In genomic region chr2:235116885-235117492, GRCh38 we compare ENCODE assay signal across 8 cellular contexts.
DNase-seq lines count a peak whose midpoint lies in the region; ATAC-seq, FAIRE-seq and TF ChIP-seq lines count a peak whose summit lies in the region.

No MANE protein-coding gene starts in this region.

- H4K8ac ChIP-seq in IMR-90 (ENCODE audit: low read depth in 2 of 2, low read length in 2 of 2), result no peak overlapping the region

- H3K4me3 ChIP-seq in IMR-90 (ENCODE audit: insufficient read depth, low read depth, low read length) (no peak overlapping the region), fibroblast of mammary gland (ENCODE audit: control insufficient read depth, low read depth, low read length) (no peak overlapping the region), sigmoid colon (no peak overlapping the region)

- H3K27ac ChIP-seq in CD4-positive, alpha-beta T cell (ENCODE audit: low read depth, low read length), result no peak overlapping the region
- no peak overlapping the region for H3K27ac ChIP-seq in IMR-90 (ENCODE audit: insufficient read depth, low read length)
- H3K27ac ChIP-seq in sigmoid colon, result no peak overlapping the region

- no peak overlapping the region for H2AK5ac ChIP-seq in IMR-90 (ENCODE audit: low read depth, low read length)

- H4K20me1 ChIP-seq in IMR-90 (ENCODE audit: insufficient read depth, low read length), result no peaks in the 10 kb centered on the region

- H3K18ac ChIP-seq in IMR-90 (ENCODE audit: low read depth, low read length), result no peak overlapping the region

- no peak for DNase-seq in CD4-positive, alpha-beta T cell
- DNase-seq in IMR-90 (peak; percentile 48), RCC 7860 (ENCODE audit: low spot score) (peak; percentile 49), fibroblast of mammary gland (ENCODE audit: low read depth) (peak; percentile 53), sigmoid colon (no peak), GM12891 (ENCODE audit: insufficient read length, low spot score) (no peak)
- DNase-seq in activated CD4-positive, alpha-beta T cell treated with anti-CD3 and anti-CD28 coated beads, Interleukin-2, amount 50 U/mL, for 48 hours, result no peak

- TF ChIP-seq POLR2A in IMR-90 (IDR thresholded peaks at IDR 0.05; ENCODE audit: low read depth, low read length) (no peak), sigmoid colon (IDR thresholded peaks at IDR 0.05) (no peak), GM12891 (IDR thresholded peaks at IDR 0.05; ENCODE audit: low read depth, low read length) (no peak)

- H4K5ac ChIP-seq in IMR-90 (ENCODE audit: low read depth, low read length), result no peak overlapping the region

- intact Hi-C loops in CD4-positive, alpha-beta T cell (cut with DNase I, micrococcal nuclease), result loop anchor here (1.0 to 5.0 kb wide), 4 partner anchors 566 to 1140 kb away; no protein-coding TSS in a partner anchor
- intact Hi-C loops in IMR-90 (cut with micrococcal nuclease) (loop anchor here (1.0 to 5.0 kb wide), 6 partner anchors 440 to 1405 kb away; partner anchors contain the start of gene UGT1A5), sigmoid colon (cut with DNase I) (loop anchor here (1.0 to 10.0 kb wide), 3 partner anchors 567 to 1142 kb away; no protein-coding TSS in a partner anchor)

- peak; percentile 58 for TF ChIP-seq CTCF in CD4-positive, alpha-beta T cell (IDR thresholded peaks at IDR 0.05)
- peak; percentile 76 for TF ChIP-seq CTCF in IMR-90 (conservative IDR thresholded peaks at IDR 0.05; ENCODE audit: low read depth, low read length)
- peak; percentile 55 for TF ChIP-seq CTCF in fibroblast of mammary gland (conservative IDR thresholded peaks at IDR 0.05; ENCODE audit: control insufficient read depth, insufficient read depth, low read depth, low read length)
- TF ChIP-seq CTCF in sigmoid colon (IDR thresholded peaks at IDR 0.05), result peak; percentile 40 to 65 (median 58)

- H3K27me3 ChIP-seq in CD4-positive, alpha-beta T cell (ENCODE audit: control insufficient read depth, insufficient read depth, low read length), result peaks cover 5% of the 10 kb centered on the region
- H3K27me3 ChIP-seq in IMR-90 (ENCODE audit: control insufficient read depth, insufficient read depth, low read length) (peaks cover 4% of the 10 kb centered on the region), sigmoid colon (peaks cover 0 to 4% (median 0%) of the 10 kb centered on the region in 3 donors)

- H3K9me3 ChIP-seq in CD4-positive, alpha-beta T cell (ENCODE audit: control insufficient read depth, low read length), result peaks cover 8% of the 10 kb centered on the region
- no peaks in the 10 kb centered on the region for H3K9me3 ChIP-seq in IMR-90 (ENCODE audit: control insufficient read depth, insufficient read depth, low read length)
- H3K9me3 ChIP-seq in sigmoid colon, result no peaks in the 10 kb centered on the region

- no peaks in the 10 kb centered on the region for H3K9me1 ChIP-seq in IMR-90 (ENCODE audit: insufficient read depth, low read length)

- FAIRE-seq in RCC 7860 (lab: Jason Lieb, UNC) (peak; percentile 85), GM12891 (lab: Jason Lieb, UNC) (no peak)

- no peak overlapping the region for H3K4ac ChIP-seq in IMR-90 (ENCODE audit: low read depth, low read length)

- no peak overlapping the region for H2BK15ac ChIP-seq in IMR-90 (ENCODE audit: low read depth, low read length)

- H3K79me1 ChIP-seq in IMR-90 (ENCODE audit: low read depth in 1 of 2, low read length in 2 of 2), result no peaks in the 10 kb centered on the region

- no peak overlapping the region for H2BK20ac ChIP-seq in IMR-90 (ENCODE audit: low read depth, low read length)

- in situ Hi-C loops in IMR-90 (cut with MboI; ENCODE audit: low sequenced_read_pairs), result loop anchor here (10.0 to 25.0 kb wide), 3 partner anchors 855 to 1132 kb away; no protein-coding TSS in a partner anchor

- no peak overlapping the region for H3K14ac ChIP-seq in IMR-90 (replicated peaks; ENCODE audit: low read depth, low read length)

- no peak overlapping the region for H2AK9ac ChIP-seq in IMR-90 (replicated peaks; ENCODE audit: low read depth, low read length, poor library complexity)

- no peak overlapping the region for H3K4me3 Mint-ChIP-seq in CD4-positive, alpha-beta T cell

- no peak overlapping the region for H4K91ac ChIP-seq in IMR-90 (ENCODE audit: insufficient read depth, low read depth, low read length)

- CTCF ChIA-PET in CD4-positive, alpha-beta T cell (lab: Charles Lee), result interaction anchor here (1.3 kb wide), 1 partner anchor 1713 kb away, joined by 3 read pairs; no protein-coding TSS in a partner anchor
- CTCF ChIA-PET in IMR-90 (lab: Yijun Ruan, JAX), result interaction anchor here (0.6 to 2.4 kb wide), 12 partner anchors 9 to 1141 kb away, joined by 3 to 11 read pairs (median 3); no protein-coding TSS in a partner anchor

- H3K4me1 ChIP-seq in IMR-90 (ENCODE audit: control insufficient read depth, insufficient read depth, low read length) (no peaks in the 10 kb centered on the region), sigmoid colon (no peaks in the 10 kb centered on the region)

- BruUV-seq in IMR-90 (replicated peaks; lab: Mats Ljungman, UMichigan), result no TSS peak

- H2BK120ac ChIP-seq in IMR-90 (ENCODE audit: low read depth, low read length), result no peak overlapping the region

- no peak for TF ChIP-seq EP300 in sigmoid colon (IDR thresholded peaks at IDR 0.05)

- H3K36me3 Mint-ChIP-seq in CD4-positive, alpha-beta T cell (ENCODE audit: low read depth), result no peaks in the 10 kb centered on the region

- no CpG with 5 or more reads among the region's 3 CpGs for WGBS in IMR-90 (ENCODE audit: extremely low coverage in 2 of 2, insufficient read length in 1 of 2), 2 experiments
- 1 to 2% methylated on average over 3 of the region's 3 CpGs for WGBS in sigmoid colon, 2 donors

- peak overlapping the region; percentile 36; the same call in 1 of the 2 replicates for H3K4me2 ChIP-seq in IMR-90 (ENCODE audit: low read depth, low read length)

- H3K36me3 ChIP-seq in IMR-90 (ENCODE audit: control insufficient read depth, insufficient read depth, low read length) (no peaks in the 10 kb centered on the region), sigmoid colon (no peaks in the 10 kb centered on the region)

- peaks cover 32% of the 10 kb centered on the region for H3K27me3 Mint-ChIP-seq in CD4-positive, alpha-beta T cell

- no peak overlapping the region for H2BK5ac ChIP-seq in IMR-90 (ENCODE audit: low read depth, low read length, poor library complexity, severe bottlenecking)

- dilution Hi-C loops in IMR-90 (cut with HindIII; ENCODE audit: low sequenced_read_pairs, unreplicated experiment), result loop anchor here (25.0 kb wide), 1 partner anchor 555 kb away; no protein-coding TSS in a partner anchor

- H3K9me3 Mint-ChIP-seq in CD4-positive, alpha-beta T cell, result peaks cover 6% of the 10 kb centered on the region

- POLR2A ChIA-PET in CD4-positive, alpha-beta T cell (lab: Charles Lee), result no interaction called here
- POLR2A ChIA-PET in IMR-90 (lab: Charles Lee; ENCODE audit: unreplicated experiment), result no interaction called here

- no peak overlapping the region for H3K9ac ChIP-seq in IMR-90 (ENCODE audit: low read depth, low read length)

- TF ChIP-seq RAD21 in IMR-90 (IDR thresholded peaks at IDR 0.05; ENCODE audit: low read length), result peak; percentile 74

- no peak overlapping the region for H2AFZ ChIP-seq in IMR-90 (replicated peaks; ENCODE audit: low read length, poor library complexity)

- H3K27ac Mint-ChIP-seq in CD4-positive, alpha-beta T cell, result no peak overlapping the region

- no peak for ATAC-seq in CD4-positive, alpha-beta T cell (ENCODE audit: poor library complexity)
- peak; percentile 69 for ATAC-seq in IMR-90 (ENCODE audit: low read depth)
- ATAC-seq in GM21360 (IDR thresholded peaks at IDR 0.05; ENCODE audit: unreplicated experiment), result no peak

- H3K56ac ChIP-seq in IMR-90 (ENCODE audit: extremely low read depth, insufficient read depth, low read length), result no peak overlapping the region

- H3K4me1 Mint-ChIP-seq in CD4-positive, alpha-beta T cell (ENCODE audit: low read depth), result no peaks in the 10 kb centered on the region

- no peak overlapping the region for H3K23ac ChIP-seq in IMR-90 (ENCODE audit: low read depth, low read length)

TF ChIP-seq in IMR-90, 13 proteins besides CTCF, POLR2A, EP300 and RAD21:
- TF ChIP-seq SMC3 (IDR thresholded peaks at IDR 0.05; ENCODE audit: low read depth, low read length), result peak; percentile 78
- TF ChIP-seq NFE2L2 (IDR thresholded peaks at IDR 0.05; ENCODE audit: low read depth, low read length), result no peak

TF ChIP-seq in GM12891, 5 proteins besides CTCF, POLR2A, EP300 and RAD21:
- TF ChIP-seq TAF1 (IDR thresholded peaks at IDR 0.05; ENCODE audit: low read depth, low read length) (no peak), POLR2AphosphoS5 (IDR thresholded peaks at IDR 0.05; ENCODE audit: low read depth, low read length) (no peak), POU2F2 (IDR thresholded peaks at IDR 0.05; ENCODE audit: low read depth, low read length) (no peak), PAX5 (IDR thresholded peaks at IDR 0.05; ENCODE audit: insufficient read depth, low read length, severe bottlenecking) (no peak), SPI1 (IDR thresholded peaks at IDR 0.05; ENCODE audit: low read depth, low read length) (no peak)

Comparison
In these comparisons a context has a peak if more than half of its experiments do, and no peak if none do; other contexts are left out.
1. DNase-seq: peak in IMR-90 (single experiment), RCC 7860 (single experiment) and fibroblast of mammary gland (single experiment); none in CD4-positive, alpha-beta T cell (0 of 10), sigmoid colon (single experiment), GM12891 (single experiment) and activated CD4-positive, alpha-beta T cell treated with anti-CD3 and anti-CD28 coated beads, Interleukin-2, amount 50 U/mL, for 48 hours (0 of 2).
2. Peak in every context shown above with its lines, with median percentiles within 50 percentile points of each other: CTCF ChIP-seq.